8 cellular contexts compared by ENCODE assay signal in the genomic region with DNA sequence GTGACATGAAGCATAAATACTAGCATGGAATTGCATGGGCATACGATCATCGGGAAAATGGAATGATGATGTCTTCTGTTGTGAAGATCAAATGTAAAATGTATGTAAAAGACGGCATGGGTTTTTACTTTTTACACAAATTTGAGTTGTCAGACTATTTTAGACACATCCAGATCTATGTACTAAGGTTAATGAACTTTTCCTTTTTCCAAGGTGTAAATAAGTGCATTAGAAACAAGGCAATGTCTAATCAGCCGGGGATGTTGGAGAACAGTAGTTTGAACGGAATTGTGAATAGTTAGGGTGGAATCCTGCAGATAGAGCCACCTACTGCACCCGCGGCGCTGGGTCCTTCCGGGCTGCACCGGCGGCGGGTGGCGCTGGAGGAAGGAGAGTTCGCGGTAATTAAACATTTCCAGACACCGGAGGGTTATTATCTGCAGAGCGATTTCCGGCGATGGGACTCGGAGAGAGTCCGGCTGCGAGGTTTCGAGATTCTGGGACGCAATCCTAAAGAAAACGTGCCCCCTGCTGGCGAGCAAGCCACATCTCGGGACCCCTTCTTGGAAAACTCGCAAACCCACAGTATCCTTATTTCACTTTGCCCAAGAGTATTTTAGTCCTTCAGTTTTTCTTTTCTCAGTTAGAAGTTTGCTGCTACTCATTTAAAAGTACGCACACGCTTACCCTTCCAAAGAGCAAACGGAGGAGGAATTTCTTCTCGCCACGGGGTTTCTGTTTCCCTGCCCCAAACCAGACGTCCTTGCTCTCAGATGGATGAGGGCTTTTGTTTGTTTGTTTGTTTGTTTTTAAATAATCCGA. TPM values are rescaled to one million over a fixed set of nuclear protein-coding genes. Genes with fewer than 3 reads are reported as not detected.
DNase-seq lines count a peak whose midpoint lies in the region; ATAC-seq and TF ChIP-seq lines count a peak whose summit lies in the region.

No MANE protein-coding gene starts in this region.

- no peaks in the 10 kb centered on the region for H3K79me1 ChIP-seq in neuronal stem cell (ENCODE audit: low read depth, low read length)

- no peak overlapping the region for H2BK120ac ChIP-seq in neuronal stem cell (ENCODE audit: low read depth, low read length)

- H3K36me3 ChIP-seq in gastroesophageal sphincter (no peaks in the 10 kb centered on the region), neuronal stem cell (replicated peaks in 1 of 2; ENCODE audit: control insufficient read depth in 2 of 2, insufficient read depth in 2 of 2, low read length in 2 of 2) (no peaks in the 10 kb centered on the region)

- H2BK5ac ChIP-seq in neuronal stem cell (ENCODE audit: low read length) = no peak overlapping the region

- no peak overlapping the region for H2BK12ac ChIP-seq in neuronal stem cell (ENCODE audit: low read length)

- peak; percentile 46 for ATAC-seq in GM18505 (IDR thresholded peaks at IDR 0.05; ENCODE audit: unreplicated experiment)
- ATAC-seq in HG03571 (IDR thresholded peaks at IDR 0.05; ENCODE audit: unreplicated experiment) = peak; percentile 47
- peak; percentile 56 for ATAC-seq in activated T-helper 17 cell treated with anti-CD3 and anti-CD28 coated beads, Interleukin-2, amount 50 U/mL, for 72 hours (replicated peaks)
- peak; percentile 40 for ATAC-seq in gastroesophageal sphincter
- no peak for ATAC-seq in GM21528 (IDR thresholded peaks at IDR 0.05; ENCODE audit: low FRiP score, unreplicated experiment)

- TF ChIP-seq EP300 in gastroesophageal sphincter (IDR thresholded peaks at IDR 0.05) = no peak

- no peak overlapping the region for H4K8ac ChIP-seq in neuronal stem cell (ENCODE audit: low read depth, low read length)

- no peak overlapping the region for H3K4ac ChIP-seq in neuronal stem cell (ENCODE audit: low read length)

- DNase-seq in AG09319 (ENCODE audit: extremely low read depth, low read depth) = peak; percentile 76
- DNase-seq in NCI-H69 (lab: John Stamatoyannopoulos, UW) = peak; percentile 72
- peak; percentile 73 for DNase-seq in neuronal stem cell (ENCODE audit: low spot score)

- no peaks in the 10 kb centered on the region for H3K9me3 ChIP-seq in gastroesophageal sphincter
- H3K9me3 ChIP-seq in neuronal stem cell (replicated peaks in 1 of 2; ENCODE audit: control insufficient read depth in 2 of 2, insufficient read depth in 1 of 2, low read depth in 1 of 2, low read length in 2 of 2) = peaks cover 0 to 14% of the 10 kb centered on the region in 2 donors

- TF ChIP-seq CTCF in AG09319 (IDR thresholded peaks at IDR 0.05; ENCODE audit: low read depth, low read length) = peak; percentile 85
- TF ChIP-seq CTCF in gastroesophageal sphincter (IDR thresholded peaks at IDR 0.05) = peak in 3 of 4 experiments; percentile 84 to 89 (median 89)

- H3K36me3 Mint-ChIP-seq in activated T-helper 17 cell treated with anti-CD3 and anti-CD28 coated beads, Interleukin-2, amount 50 U/mL, for 72 hours (ENCODE audit: low read depth) = no peaks in the 10 kb centered on the region

- peak overlapping the region; percentile 19 to 97 (median 80) for H3K27ac ChIP-seq in gastroesophageal sphincter
- H3K27ac ChIP-seq in neuronal stem cell (replicated peaks; ENCODE audit: low read length) = no peak overlapping the region

- no peak overlapping the region for H3K14ac ChIP-seq in neuronal stem cell (ENCODE audit: low read length)

- H3K4me3 Mint-ChIP-seq in activated T-helper 17 cell treated with anti-CD3 and anti-CD28 coated beads, Interleukin-2, amount 50 U/mL, for 72 hours = peak overlapping the region; percentile 91

- no peak overlapping the region for H3K9ac ChIP-seq in neuronal stem cell (ENCODE audit: low read depth, low read length, poor library complexity)

- H3K27me3 Mint-ChIP-seq in activated T-helper 17 cell treated with anti-CD3 and anti-CD28 coated beads, Interleukin-2, amount 50 U/mL, for 72 hours = peaks cover 32% of the 10 kb centered on the region

- TF ChIP-seq POLR2A in GM18505 (IDR thresholded peaks at IDR 0.05; ENCODE audit: borderline replicate concordance, extremely low read depth, insufficient read depth, insufficient read length) = no peak
- TF ChIP-seq POLR2A in gastroesophageal sphincter (IDR thresholded peaks at IDR 0.05) = no peak

- H3K4me1 ChIP-seq in gastroesophageal sphincter = peaks cover 0 to 50% (median 13%) of the 10 kb centered on the region in 3 donors
- H3K4me1 ChIP-seq in neuronal stem cell (ENCODE audit: control insufficient read depth in 2 of 2, insufficient read depth in 1 of 2, low read depth in 1 of 2, low read length in 2 of 2) = peaks cover 4 to 12% of the 10 kb centered on the region in 2 donors

- peak overlapping the region; percentile 28 for H3K4me2 ChIP-seq in neuronal stem cell (ENCODE audit: insufficient read depth, low read length, poor library complexity, severe bottlenecking)

- no peak overlapping the region for H4K91ac ChIP-seq in neuronal stem cell (ENCODE audit: low read depth, low read length, poor library complexity)

- no peak overlapping the region for H2BK15ac ChIP-seq in neuronal stem cell (ENCODE audit: low read length)

- peaks cover 8% of the 10 kb centered on the region for H3K4me1 Mint-ChIP-seq in activated T-helper 17 cell treated with anti-CD3 and anti-CD28 coated beads, Interleukin-2, amount 50 U/mL, for 72 hours

- peak overlapping the region; percentile 78 for H2AFZ ChIP-seq in neuronal stem cell (ENCODE audit: low read length)

- peak overlapping the region; percentile 76 for H3K27ac Mint-ChIP-seq in activated T-helper 17 cell treated with anti-CD3 and anti-CD28 coated beads, Interleukin-2, amount 50 U/mL, for 72 hours

- H3K18ac ChIP-seq in neuronal stem cell (ENCODE audit: low read length) = no peak overlapping the region

- H3K27me3 ChIP-seq in gastroesophageal sphincter (peaks cover 8% of the 10 kb centered on the region), neuronal stem cell (ENCODE audit: control insufficient read depth in 3 of 3, insufficient read depth in 3 of 3, low read depth in 1 of 3, low read length in 3 of 3) (peaks cover 20 to 95% (median 71%) of the 10 kb centered on the region in 3 experiments)

- no peaks in the 10 kb centered on the region for H3K9me3 Mint-ChIP-seq in activated T-helper 17 cell treated with anti-CD3 and anti-CD28 coated beads, Interleukin-2, amount 50 U/mL, for 72 hours

- H3K4me3 ChIP-seq in gastroesophageal sphincter = peak overlapping the region; percentile 55 to 65
- H3K4me3 ChIP-seq in neuronal stem cell (ENCODE audit: low read length in 2 of 2) = peak overlapping the region in 1 of 2 donors; percentile 26

- no peak overlapping the region for H2AK5ac ChIP-seq in neuronal stem cell (ENCODE audit: low read depth, low read length)

- 1 to 2% methylated on average over 33 to 34 of the region's 35 CpGs for WGBS in gastroesophageal sphincter (ENCODE audit: low coverage in 1 of 2), 2 donors
- WGBS in neuronal stem cell (ENCODE audit: extremely low coverage in 2 of 2, insufficient read length in 2 of 2, insufficient replicate concordance in 1 of 2), 2 donors = no CpG with 5 or more reads among the region's 35 CpGs

- H3K23ac ChIP-seq in neuronal stem cell (ENCODE audit: low read depth, low read length, poor library complexity) = no peak overlapping the region

RNA-seq across cellular contexts. Expression of a gene that starts 4.4 kb away (rescaled TPM):
- total RNA-seq in activated T-helper 17 cell treated with anti-CD3 and anti-CD28 coated beads, Interleukin-2, amount 50 U/mL, for 72 hours = not detected
- total RNA-seq in gastroesophageal sphincter = 10 to 100 TPM; 30.7 to 75.0 (median 50.7) TPM
- polyA plus RNA-seq in neuronal stem cell (2013, experiment 1 of 2) = 0.03 TPM
- polyA plus RNA-seq in neuronal stem cell (2013, experiment 2 of 2) = 0.04 TPM

Comparison
In these comparisons a context has a peak if more than half of its experiments do, and no peak if none do; other contexts are left out.
1. RNA of a gene that starts 4.4 kb away (total RNA-seq): 30.7 to 75.0 TPM in gastroesophageal sphincter; not detected in activated T-helper 17 cell treated with anti-CD3 and anti-CD28 coated beads, Interleukin-2, amount 50 U/mL, for 72 hours; every median in the first group is over 10 times any median in the second.
2. Peak in every context shown above with its lines, with median percentiles within 50 percentile points of each other: DNase-seq.